In the genomic region with DNA sequence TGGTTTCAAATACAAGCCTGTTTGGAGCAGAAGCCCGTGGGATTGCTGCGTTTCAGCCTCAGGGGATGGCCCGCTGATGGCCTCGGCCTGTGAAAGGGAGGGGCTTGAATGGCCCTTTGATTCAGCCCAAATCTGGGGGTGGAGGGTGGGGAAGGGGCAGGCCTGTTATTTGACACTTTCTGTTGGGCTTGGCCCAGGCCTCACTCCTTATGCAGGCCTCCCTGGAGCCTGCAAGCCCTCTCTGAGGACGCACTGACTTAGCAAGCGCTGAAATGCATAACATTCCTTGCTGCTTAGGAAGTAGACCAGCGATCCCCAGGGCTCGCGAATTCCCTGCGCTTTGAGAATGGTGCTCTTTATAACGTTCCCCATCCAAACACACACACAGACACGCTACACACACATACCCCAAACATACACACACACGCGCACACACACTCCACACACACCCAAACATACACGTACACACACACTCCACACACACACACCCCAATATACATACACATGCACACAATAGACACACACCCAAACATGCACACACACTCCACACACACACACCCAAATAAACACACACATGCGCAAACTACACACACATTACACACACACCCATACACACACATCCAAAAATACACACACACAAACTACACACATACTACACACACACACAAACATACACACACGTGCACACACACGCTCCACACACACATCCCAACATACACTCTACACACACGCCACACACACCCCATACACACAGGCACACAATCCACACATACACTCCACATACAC, we compare ENCODE assay signal across 8 cellular contexts. TPM values are rescaled to one million over a fixed set of nuclear protein-coding genes. Genes with fewer than 3 reads are reported as not detected.
A peak's percentile ranks its signal among the peaks of the same experiment; 100 is the strongest.
DNase-seq lines count a peak whose midpoint lies in the region; ATAC-seq and TF ChIP-seq lines count a peak whose summit lies in the region.

No MANE protein-coding gene starts in this region.

- no peak overlapping the region for H3K9ac ChIP-seq in HUES48 (ENCODE audit: low read depth, low read length)

- no peaks in the 10 kb centered on the region for H3K79me2 ChIP-seq in ACC112 (ENCODE audit: control insufficient read depth, insufficient read depth, low read length, unreplicated experiment)

- H3K4me1 ChIP-seq in ACC112 (ENCODE audit: control insufficient read depth, insufficient read depth, low read length, unreplicated experiment): peaks cover 17% of the 10 kb centered on the region
- H3K4me1 ChIP-seq in HUES48 (ENCODE audit: control insufficient read depth, insufficient read depth, low read length): peaks cover 10% of the 10 kb centered on the region
- H3K4me1 ChIP-seq in transverse colon: peaks cover 0 to 6% (median 0%) of the 10 kb centered on the region in 4 donors

- in situ Hi-C loops in transverse colon (cut with MboI; ENCODE audit: low pct_ligation_motif_present in 1 of 4, low pct_unique_long_range_greater_than_20kb in 1 of 4, low sequenced_read_pairs in 3 of 4): loop anchor here in 2 of 4 donors (25.0 kb wide), 1 partner anchor 384 kb away; no protein-coding TSS in a partner anchor

- no peaks in the 10 kb centered on the region for H3K27me3 ChIP-seq in ACC112 (ENCODE audit: insufficient read depth, low read length)
- H3K27me3 ChIP-seq in HUES48 (ENCODE audit: control insufficient read depth, insufficient read depth, low read length): no peaks in the 10 kb centered on the region
- no peaks in the 10 kb centered on the region for H3K27me3 ChIP-seq in transverse colon

- TF ChIP-seq CTCF in cardiac fibroblast (IDR thresholded peaks at IDR 0.05; ENCODE audit: low read depth, low read length): no peak
- no peak for TF ChIP-seq CTCF in transverse colon (IDR thresholded peaks at IDR 0.05)
- no peak for TF ChIP-seq CTCF in GM10248 (IDR thresholded peaks at IDR 0.05; ENCODE audit: control extremely low read depth, extremely low read depth, low read depth, missing control alignments)

- TF ChIP-seq EP300 in transverse colon (IDR thresholded peaks at IDR 0.05; ENCODE audit: low read depth): no peak

- H2AFZ ChIP-seq in ACC112 (ENCODE audit: low read length, unreplicated experiment): peak overlapping the region; percentile 78

- H3K4me3 ChIP-seq in ACC112 (ENCODE audit: low read depth, low read length) (peak overlapping the region; percentile 56; the same call in 1 of the 2 replicates), HUES48 (ENCODE audit: low read depth, low read length) (peak overlapping the region; percentile 35; the same call in 1 of the 2 replicates), cardiac fibroblast (replicated peaks in 1 of 2; ENCODE audit: low read depth in 2 of 2, low read length in 2 of 2) (peak overlapping the region in 1 of 2 donors; percentile 4), transverse colon (no peak overlapping the region)

- CTCF ChIA-PET in GM10248 (lab: Yijun Ruan, JAX): no interaction called here

- intact Hi-C loops in transverse colon (cut with DNase I; ENCODE audit: low total_unique reads): no loop called here

- DNase-seq in cardiac fibroblast (ENCODE audit: low read depth in 2 of 2) (peak; percentile 97 to 99), kidney tubule cell (ENCODE audit: low spot score) (peak; percentile 91), transverse colon (peak; percentile 62), NCI-H774 (lab: John Stamatoyannopoulos, UW) (no peak), GM10248 (ENCODE audit: extremely low spot score) (no peak)

- H3K36me3 ChIP-seq in ACC112 (ENCODE audit: insufficient read depth, low read length) (no peaks in the 10 kb centered on the region), HUES48 (ENCODE audit: control insufficient read depth, insufficient read depth, low read length) (no peaks in the 10 kb centered on the region), transverse colon (no peaks in the 10 kb centered on the region)

- TF ChIP-seq POLR2A in transverse colon (IDR thresholded peaks at IDR 0.05): no peak

- ATAC-seq in HG02981 (IDR thresholded peaks at IDR 0.05; ENCODE audit: unreplicated experiment): no peak

- POLR2A ChIA-PET in GM10248 (lab: Yijun Ruan, JAX): no interaction called here

- H3K9me3 ChIP-seq in HUES48 (ENCODE audit: control insufficient read depth, insufficient read depth, low read length): no peaks in the 10 kb centered on the region
- no peaks in the 10 kb centered on the region for H3K9me3 ChIP-seq in transverse colon

- peak overlapping the region; percentile 84 for H3K27ac ChIP-seq in ACC112 (ENCODE audit: low read depth, low read length)
- peak overlapping the region; percentile 40 for H3K27ac ChIP-seq in HUES48 (ENCODE audit: low read depth, low read length)
- peak overlapping the region; percentile 17 to 73 (median 64) for H3K27ac ChIP-seq in transverse colon

- WGBS in transverse colon (ENCODE audit: low coverage in 1 of 2), 2 donors: 71 to 85% methylated on average over 14 to 19 of the region's 19 CpGs

RNA-seq across cellular contexts. Expression of a gene that starts 29.6 kb away (rescaled TPM):
- total RNA-seq in transverse colon: 1 to 10 TPM in 1 of 4 donors, not detected in 3; 4.6 TPM

RNA-seq across cellular contexts. Expression of a gene that starts 51.4 kb away (rescaled TPM):
- 10 to 100 TPM in 1 of 4 donors, 1 to 10 TPM in 2, under 1 TPM in 1; 0.20 to 14.0 (median 6.1) TPM for total RNA-seq in transverse colon

Comparison
In these comparisons a context has a peak if more than half of its experiments do, and no peak if none do; other contexts are left out.
1. H3K4me3 ChIP-seq: peak in ACC112 (single experiment) and HUES48 (single experiment); none in transverse colon (0 of 4).
2. DNase-seq: peak in cardiac fibroblast (2 of 2), kidney tubule cell (single experiment) and transverse colon (single experiment); none in NCI-H774 (single experiment) and GM10248 (single experiment).
3. Peak in every context shown above with its lines, with median percentiles within 50 percentile points of each other: H3K27ac ChIP-seq.